ENCODE assay signal across 8 cellular contexts in the genomic region with DNA sequence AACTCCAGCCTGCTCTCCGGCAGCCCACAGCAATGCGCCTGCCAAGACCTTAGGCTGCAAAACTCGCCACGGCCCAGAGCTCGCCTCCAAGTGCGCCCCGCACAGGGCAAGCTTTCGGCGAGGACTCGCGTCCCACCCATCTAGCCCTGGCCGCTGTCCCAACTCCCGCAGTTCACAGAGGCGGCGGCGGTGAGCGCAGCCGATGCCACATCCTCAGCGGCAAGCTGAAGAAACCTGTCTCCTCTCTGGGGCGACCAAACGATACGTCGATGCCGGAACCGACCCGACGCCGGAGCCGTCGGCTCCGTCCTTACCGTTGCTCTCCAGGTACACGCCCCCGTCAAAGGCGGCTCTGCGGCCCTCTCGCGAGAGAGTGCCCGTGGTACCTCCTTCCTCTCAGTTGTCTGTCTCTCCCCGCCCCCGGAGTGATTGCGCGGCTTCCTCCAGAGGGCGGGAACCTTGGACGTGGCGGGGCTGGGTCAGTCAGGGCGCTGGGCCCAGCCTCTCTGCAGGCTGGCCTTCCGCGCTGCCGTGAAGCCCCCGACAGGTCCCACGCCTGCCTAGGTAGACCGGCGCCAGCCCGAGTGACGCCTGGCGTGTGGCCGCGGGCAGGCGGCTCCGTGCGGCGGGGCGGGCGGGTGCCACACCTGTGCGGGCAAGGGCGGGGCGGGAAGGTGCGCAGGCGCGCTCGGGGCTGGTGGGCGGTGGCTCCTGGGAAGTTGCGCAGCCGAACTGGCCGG. TPM values are rescaled to one million over a fixed set of nuclear protein-coding genes. Genes with fewer than 3 reads are reported as not detected.
DNase-seq lines count a peak whose midpoint lies in the region; ATAC-seq and TF ChIP-seq lines count a peak whose summit lies in the region.

No MANE protein-coding gene starts in this region.

- peak overlapping the region; percentile 98 for H3K27ac Mint-ChIP-seq in HFFc6
- peak overlapping the region; percentile 99 for H3K27ac Mint-ChIP-seq in activated naive CD4-positive, alpha-beta T cell treated with anti-CD3 and anti-CD28 coated beads, Interleukin-2, amount 10 ng/mL, durations not matched to agents 7 days and 5 days

- H3K4me1 ChIP-seq in SJSA1 (replicated peaks) (peaks cover 21% of the 10 kb centered on the region), gastroesophageal sphincter (peaks cover 0 to 57% (median 21%) of the 10 kb centered on the region in 3 donors), neutrophil (ENCODE audit: control insufficient read depth in 1 of 2, insufficient read depth in 1 of 2, low read depth in 1 of 2, low read length in 1 of 2) (peaks cover 64 to 70% of the 10 kb centered on the region in 2 experiments)

- H3K4me1 Mint-ChIP-seq in HFFc6 (ENCODE audit: low read depth): peaks cover 54% of the 10 kb centered on the region
- H3K4me1 Mint-ChIP-seq in activated naive CD4-positive, alpha-beta T cell treated with anti-CD3 and anti-CD28 coated beads, Interleukin-2, amount 10 ng/mL, durations not matched to agents 7 days and 5 days: peaks cover 61% of the 10 kb centered on the region

- CTCF ChIA-PET in activated naive CD4-positive, alpha-beta T cell treated with anti-CD3 and anti-CD28 coated beads, Interleukin-2, amount 10 ng/mL, durations not matched to agents 7 days and 5 days (lab: Charles Lee): interaction anchor here (0.7 to 1.4 kb wide), 5 partner anchors 34 to 423 kb away, joined by 3 to 6 read pairs (median 4); no protein-coding TSS in a partner anchor

- TF ChIP-seq CTCF in HFFc6 (IDR thresholded peaks at IDR 0.05) (peak; percentile 56; the same call in 1 of the 2 replicates), gastroesophageal sphincter (IDR thresholded peaks at IDR 0.05) (peak in 2 of 4 experiments; percentile 32 to 45), neutrophil (IDR thresholded peaks at IDR 0.05) (peak; percentile 37)

- H3K9me3 Mint-ChIP-seq in HFFc6: no peaks in the 10 kb centered on the region
- no peaks in the 10 kb centered on the region for H3K9me3 Mint-ChIP-seq in activated naive CD4-positive, alpha-beta T cell treated with anti-CD3 and anti-CD28 coated beads, Interleukin-2, amount 10 ng/mL, durations not matched to agents 7 days and 5 days

- peaks cover 2% of the 10 kb centered on the region; the same call in 1 of the 2 replicates for H3K27me3 Mint-ChIP-seq in HFFc6 (ENCODE audit: insufficient read depth)
- H3K27me3 Mint-ChIP-seq in activated naive CD4-positive, alpha-beta T cell treated with anti-CD3 and anti-CD28 coated beads, Interleukin-2, amount 10 ng/mL, durations not matched to agents 7 days and 5 days: no peaks in the 10 kb centered on the region

- peak; percentile 36 to 80 for TF ChIP-seq POLR2A in gastroesophageal sphincter (IDR thresholded peaks at IDR 0.05)

- H3K27ac ChIP-seq in SJSA1 (peak overlapping the region; percentile 58), gastroesophageal sphincter (peak overlapping the region; percentile 85 to 99 (median 91)), neutrophil (peak overlapping the region; percentile 93), substantia nigra (ENCODE audit: low read depth, low read length, poor library complexity, severe bottlenecking) (peak overlapping the region; percentile 88)

- peak; percentile 96 for DNase-seq in HFFc6
- peak; percentile 95 for DNase-seq in MV-4-11 (lab: John Stamatoyannopoulos, UW)
- DNase-seq in SJSA1 (ENCODE audit: low read depth in 1 of 2, low spot score in 2 of 2): peak; percentile 98
- DNase-seq in activated naive CD4-positive, alpha-beta T cell treated with anti-CD3 and anti-CD28 coated beads, Interleukin-2, amount 10 ng/mL, durations not matched to agents 7 days and 5 days: peak; percentile 98
- DNase-seq in substantia nigra (lab: John Stamatoyannopoulos, UW): peak; percentile 72 to 98 (median 91)

- WGBS in gastroesophageal sphincter (ENCODE audit: low coverage in 1 of 2), 2 donors: 0% methylated on average over 3 to 4 of the region's 76 CpGs

- no peaks in the 10 kb centered on the region for H3K9me3 ChIP-seq in SJSA1 (replicated peaks)
- no peaks in the 10 kb centered on the region for H3K9me3 ChIP-seq in gastroesophageal sphincter
- H3K9me3 ChIP-seq in neutrophil: no peaks in the 10 kb centered on the region

- H3K27me3 ChIP-seq in SJSA1 (replicated peaks) (no peaks in the 10 kb centered on the region), gastroesophageal sphincter (no peaks in the 10 kb centered on the region), neutrophil (no peaks in the 10 kb centered on the region)

- H3K36me3 ChIP-seq in SJSA1 (peaks cover 3% of the 10 kb centered on the region; the same call in 1 of the 2 replicates), gastroesophageal sphincter (no peaks in the 10 kb centered on the region), neutrophil (no peaks in the 10 kb centered on the region)

- H3K4me3 Mint-ChIP-seq in HFFc6: peak overlapping the region; percentile 98
- H3K4me3 Mint-ChIP-seq in activated naive CD4-positive, alpha-beta T cell treated with anti-CD3 and anti-CD28 coated beads, Interleukin-2, amount 10 ng/mL, durations not matched to agents 7 days and 5 days: peak overlapping the region; percentile 86

- H3K36me3 Mint-ChIP-seq in HFFc6 (ENCODE audit: low read depth): no peaks in the 10 kb centered on the region
- peaks cover 12% of the 10 kb centered on the region for H3K36me3 Mint-ChIP-seq in activated naive CD4-positive, alpha-beta T cell treated with anti-CD3 and anti-CD28 coated beads, Interleukin-2, amount 10 ng/mL, durations not matched to agents 7 days and 5 days

- H3K4me3 ChIP-seq in GM08714 (ENCODE audit: low read length) (peak overlapping the region; percentile 76), SJSA1 (peak overlapping the region; percentile 78), gastroesophageal sphincter (peak overlapping the region; percentile 67 to 81), neutrophil (ENCODE audit: low read depth in 1 of 2, low read length in 1 of 2) (peak overlapping the region; percentile 87 to 96)

- peak; percentile 97 for ATAC-seq in gastroesophageal sphincter

- no peak for TF ChIP-seq EP300 in gastroesophageal sphincter (IDR thresholded peaks at IDR 0.05)

RNA-seq across cellular contexts. Expression of a gene that starts 0.4 kb away (rescaled TPM):
- 1 to 10 TPM; 3.7 to 5.6 (median 4.8) TPM for total RNA-seq in HFFc6 (2021; fragmentation: NEBNext Ultra II Directional; extraction: Animal tissue kit (Norgen Biotek cat#: 25700))
- total RNA-seq in SJSA1 (2014; rRNA removed; shearing (Covaris generic)): 8.4 and 10.3 TPM in 2 replicates
- 10 to 100 TPM; 13.5 to 16.9 (median 14.2) TPM for total RNA-seq in gastroesophageal sphincter

Comparison
In these comparisons a context has a peak if more than half of its experiments do, and no peak if none do; other contexts are left out.
1. Peak in every context shown above with its lines: DNase-seq, ATAC-seq, H3K4me3 ChIP-seq and H3K27ac ChIP-seq.